8 cellular contexts compared by ENCODE assay signal in genomic region chr12:26936559-26937442, GRCh38. TPM values are rescaled to one million over a fixed set of nuclear protein-coding genes. Genes with fewer than 3 reads are reported as not detected.
DNase-seq lines count a peak whose midpoint lies in the region; ATAC-seq and TF ChIP-seq lines count a peak whose summit lies in the region.

No MANE protein-coding gene starts in this region.

- no peak overlapping the region for H2AK9ac ChIP-seq in IMR-90 (replicated peaks; ENCODE audit: low read depth, low read length, poor library complexity)

- peaks cover 16% of the 10 kb centered on the region; the same call in 1 of the 2 replicates for H4K20me1 ChIP-seq in IMR-90 (ENCODE audit: insufficient read depth, low read length)

- H3K27me3 ChIP-seq in IMR-90 (ENCODE audit: control insufficient read depth, insufficient read depth, low read length): no peaks in the 10 kb centered on the region
- no peaks in the 10 kb centered on the region for H3K27me3 ChIP-seq in vagina

- BruUV-seq in IMR-90 (replicated peaks; lab: Mats Ljungman, UMichigan): no TSS peak

- peak overlapping the region; percentile 72 for H3K9ac ChIP-seq in IMR-90 (ENCODE audit: low read depth, low read length)

- peak overlapping the region; percentile 24 for H3K56ac ChIP-seq in IMR-90 (ENCODE audit: extremely low read depth, insufficient read depth, low read length)

- no peak overlapping the region for H4K5ac ChIP-seq in IMR-90 (ENCODE audit: low read depth, low read length)

- H3K23ac ChIP-seq in IMR-90 (ENCODE audit: low read depth, low read length): peak overlapping the region; percentile 85; the same call in 1 of the 2 replicates

- H3K4me1 ChIP-seq in IMR-90 (ENCODE audit: control insufficient read depth, insufficient read depth, low read length): peaks cover 2% of the 10 kb centered on the region
- H3K4me1 ChIP-seq in vagina: peaks cover 49% of the 10 kb centered on the region

- H2BK5ac ChIP-seq in IMR-90 (ENCODE audit: low read depth, low read length, poor library complexity, severe bottlenecking): peak overlapping the region; percentile 58

- H3K4ac ChIP-seq in IMR-90 (ENCODE audit: low read depth, low read length): peak overlapping the region; percentile 30; the same call in 1 of the 2 replicates

- ATAC-seq in IMR-90 (ENCODE audit: low read depth): no peak

- CTCF ChIA-PET in IMR-90 (lab: Yijun Ruan, JAX): no interaction called here

- no peak overlapping the region for H2BK15ac ChIP-seq in IMR-90 (ENCODE audit: low read depth, low read length)

- peak overlapping the region; percentile 76 for H3K4me2 ChIP-seq in IMR-90 (ENCODE audit: low read depth, low read length)

- peaks cover 14 to 44% of the 10 kb centered on the region in 2 experiments for H3K79me1 ChIP-seq in IMR-90 (ENCODE audit: low read depth in 1 of 2, low read length in 2 of 2)

- TF ChIP-seq CTCF in C4-2B (conservative IDR thresholded peaks at IDR 0.05) (no peak), IMR-90 (conservative IDR thresholded peaks at IDR 0.05; ENCODE audit: low read depth, low read length) (no peak), astrocyte of the cerebellum (IDR thresholded peaks at IDR 0.05; ENCODE audit: low read depth, low read length, missing control alignments) (no peak), vagina (IDR thresholded peaks at IDR 0.05) (no peak)

- no peak overlapping the region; the same call in 1 of the 2 replicates for H2BK120ac ChIP-seq in IMR-90 (ENCODE audit: low read depth, low read length)

- DNase-seq in IMR-90 (no peak), astrocyte of the cerebellum (ENCODE audit: low read depth) (no peak), medulla oblongata (ENCODE audit: extremely low spot score) (peak; percentile 34), vagina (ENCODE audit: extremely low spot score in 2 of 2) (no peak), mucosa of gallbladder (ENCODE audit: low spot score) (no peak), HK-2 (ENCODE audit: unreplicated experiment) (no peak), inferior parietal cortex (ENCODE audit: extremely low spot score) (no peak)

- TF ChIP-seq RAD21 in IMR-90 (IDR thresholded peaks at IDR 0.05; ENCODE audit: low read length): no peak

- intact Hi-C loops in IMR-90 (cut with micrococcal nuclease) (loop anchor here (5.0 kb wide), 1 partner anchor 76 kb away; the partner anchor contains the start of gene TM7SF3), vagina (cut with DNase I) (no loop called here)

- no peak overlapping the region for H2AK5ac ChIP-seq in IMR-90 (ENCODE audit: low read depth, low read length)

- dilution Hi-C loops in IMR-90 (cut with HindIII; ENCODE audit: low sequenced_read_pairs, unreplicated experiment): no loop called here

- TF ChIP-seq POLR2A in IMR-90 (IDR thresholded peaks at IDR 0.05; ENCODE audit: low read depth, low read length) (no peak), vagina (IDR thresholded peaks at IDR 0.05) (no peak)

- H3K36me3 ChIP-seq in IMR-90 (ENCODE audit: control insufficient read depth, insufficient read depth, low read length) (no peaks in the 10 kb centered on the region), vagina (no peaks in the 10 kb centered on the region)

- H4K91ac ChIP-seq in IMR-90 (ENCODE audit: insufficient read depth, low read depth, low read length): no peak overlapping the region

- H3K9me3 ChIP-seq in IMR-90 (ENCODE audit: control insufficient read depth, insufficient read depth, low read length) (no peaks in the 10 kb centered on the region), vagina (no peaks in the 10 kb centered on the region)

- in situ Hi-C loops in IMR-90 (cut with MboI; ENCODE audit: low sequenced_read_pairs): no loop called here
- in situ Hi-C loops in astrocyte of the cerebellum (cut with HindIII; ENCODE audit: low sequenced_read_pairs): no loop called here

- no peak overlapping the region for H2BK20ac ChIP-seq in IMR-90 (ENCODE audit: low read depth, low read length)

- H4K8ac ChIP-seq in IMR-90 (ENCODE audit: low read depth in 2 of 2, low read length in 2 of 2): peak overlapping the region; percentile 29 to 64; a peak in 3 of 4 replicates

- H3K4me3 ChIP-seq in IMR-90 (ENCODE audit: insufficient read depth, low read depth, low read length) (peak overlapping the region; percentile 89), astrocyte of the cerebellum (ENCODE audit: low read depth, low read length) (peak overlapping the region; percentile 92), vagina (peak overlapping the region; percentile 75 to 86)

- POLR2A ChIA-PET in IMR-90 (lab: Charles Lee; ENCODE audit: unreplicated experiment): no interaction called here

- H3K27ac ChIP-seq in C4-2B: peak overlapping the region; percentile 80; the same call in 1 of the 2 replicates
- H3K27ac ChIP-seq in IMR-90 (ENCODE audit: insufficient read depth, low read length): peak overlapping the region; percentile 32
- peak overlapping the region; percentile 95 for H3K27ac ChIP-seq in vagina

- peak overlapping the region; percentile 97; the same call in 1 of the 2 replicates for H3K14ac ChIP-seq in IMR-90 (replicated peaks; ENCODE audit: low read depth, low read length)

- H2AFZ ChIP-seq in IMR-90 (replicated peaks; ENCODE audit: low read length, poor library complexity): no peak overlapping the region

- WGBS in IMR-90 (ENCODE audit: extremely low coverage in 2 of 2, insufficient read length in 1 of 2), 2 experiments: no CpG with 5 or more reads among the region's 8 CpGs

- H3K18ac ChIP-seq in IMR-90 (ENCODE audit: low read depth, low read length): no peak overlapping the region; the same call in 1 of the 2 replicates

- H3K9me1 ChIP-seq in IMR-90 (ENCODE audit: insufficient read depth, low read length): no peaks in the 10 kb centered on the region; the same call in 1 of the 2 replicates

TF ChIP-seq in IMR-90, 13 proteins besides CTCF, POLR2A, EP300 and RAD21:
- TF ChIP-seq BHLHE40 (IDR thresholded peaks at IDR 0.05; ENCODE audit: low read depth, low read length) (no peak), MAFK (IDR thresholded peaks at IDR 0.05; ENCODE audit: low read depth, low read length) (no peak), ELK1 (IDR thresholded peaks at IDR 0.05; ENCODE audit: borderline replicate concordance, low read depth, low read length) (no peak), SMC3 (IDR thresholded peaks at IDR 0.05; ENCODE audit: low read depth, low read length) (no peak), NFE2L2 (IDR thresholded peaks at IDR 0.05; ENCODE audit: low read depth, low read length) (no peak), RFX5 (IDR thresholded peaks at IDR 0.05; ENCODE audit: low read depth, low read length) (no peak), RCOR1 (IDR thresholded peaks at IDR 0.05; ENCODE audit: insufficient replicate concordance, low read length) (no peak), CHD1 (IDR thresholded peaks at IDR 0.05; ENCODE audit: low read depth, low read length) (no peak), FOS (IDR thresholded peaks at IDR 0.05; ENCODE audit: low read depth, low read length) (no peak), MXI1 (IDR thresholded peaks at IDR 0.05; ENCODE audit: borderline replicate concordance, low read depth, low read length) (no peak), USF2 (IDR thresholded peaks at IDR 0.05; ENCODE audit: low read depth, low read length) (no peak), CEBPB (IDR thresholded peaks at IDR 0.05; ENCODE audit: low read depth, low read length) (no peak), MAZ (IDR thresholded peaks at IDR 0.05; ENCODE audit: borderline replicate concordance, low read depth, low read length) (no peak)
TF ChIP-seq in IMR-90: peak in this region for 0.

RNA-seq across cellular contexts. Expression of gene INTS13, which starts 1.0 kb away (rescaled TPM):
- total RNA-seq in IMR-90 (2012; rRNA removed) (31.9 and 46.9 TPM in 2 replicates), vagina (26.0 TPM), mucosa of gallbladder (13.8 TPM)
- 9.2 and 9.9 TPM in 2 replicates for polyA plus RNA-seq in IMR-90 (2012; rRNA removed)
- polyA plus RNA-seq in IMR-90 (2012; cell fraction: cytosol; rRNA removed): 1.4 and 3.5 TPM in 2 replicates
- 1.7 and 7.8 TPM in 2 replicates for polyA plus RNA-seq in IMR-90 (2012; cell fraction: nucleus; rRNA removed; ENCODE audit: low replicate concordance)

RNA-seq across cellular contexts. Expression of gene FGFR1OP2, which starts 1.5 kb away (rescaled TPM):
- total RNA-seq in IMR-90 (2012; rRNA removed) (31.0 and 56.4 TPM in 2 replicates), vagina (75.4 TPM), mucosa of gallbladder (39.1 TPM)
- polyA plus RNA-seq in IMR-90 (2012; rRNA removed): 21.3 and 26.7 TPM in 2 replicates
- polyA plus RNA-seq in IMR-90 (2012; cell fraction: cytosol; rRNA removed): 13.6 and 16.9 TPM in 2 replicates
- 7.6 and 21.6 TPM in 2 replicates for polyA plus RNA-seq in IMR-90 (2012; cell fraction: nucleus; rRNA removed; ENCODE audit: low replicate concordance)

Comparison
In these comparisons a context has a peak if more than half of its experiments do, and no peak if none do; other contexts are left out.
1. H3K27ac ChIP-seq: peak in every context shown above with its lines; median percentile 95 in vagina; 80 in C4-2B; 32 in IMR-90.